Comparison of ENCODE assay signal across 1 cellular context in the genomic region with DNA sequence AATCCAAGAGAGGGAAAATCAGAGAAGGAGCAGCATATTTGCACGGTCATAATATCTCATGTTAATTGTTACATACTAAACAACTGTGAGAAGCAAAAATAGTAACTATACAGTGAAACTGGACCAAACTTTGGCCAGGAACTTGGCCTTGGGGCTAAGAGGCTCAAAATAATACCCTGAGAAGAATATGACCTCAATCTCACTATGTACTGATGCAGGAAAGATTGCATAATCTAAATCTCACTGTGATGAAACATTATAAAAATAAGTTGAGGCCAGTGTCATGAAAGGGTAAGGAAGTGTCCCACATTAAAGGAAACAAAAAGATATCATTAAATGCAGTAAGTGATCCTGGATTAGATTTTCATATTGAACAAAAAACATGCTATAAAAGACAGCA.
TF ChIP-seq lines count a peak whose summit lies in the region.

No MANE protein-coding gene starts in this region.

TF ChIP-seq in K562, 482 proteins besides CTCF, POLR2A, EP300 and RAD21:
- TF ChIP-seq CEBPB (tag; IDR thresholded peaks at IDR 0.05) (peak; percentile 39; the same call in 1 of the 2 replicates), CSDE1 (IDR thresholded peaks at IDR 0.05) (no peak)
